Comparison of ENCODE assay signal across 9 cellular contexts in genomic region chr3:87260270-87260669, GRCh38. TPM values are rescaled to one million over a fixed set of nuclear protein-coding genes. Genes with fewer than 3 reads are reported as not detected.
DNase-seq lines count a peak whose midpoint lies in the region; ATAC-seq, FAIRE-seq and TF ChIP-seq lines count a peak whose summit lies in the region.
"Had no signal": no experiment of that assay in that cellular context is flagged by ENCODE, and none has a peak within 500 bp of the region (broad histone marks: within the 10 kb centered on the region; RNA-seq: fewer than 3 reads in every experiment).

No MANE protein-coding gene starts in this region.

- H3K9me3 ChIP-seq in astrocyte (ENCODE audit: insufficient read depth, low read depth, low read length), result no peaks in the 10 kb centered on the region

- FAIRE-seq in astrocyte (lab: Jason Lieb, UNC), result peak; percentile 56

- no peak overlapping the region for H3K27ac ChIP-seq in astrocyte (ENCODE audit: low read depth, low read length)

- no peaks in the 10 kb centered on the region for H3K4me1 Mint-ChIP-seq in astrocyte (ENCODE audit: low read depth, unreplicated experiment)

- H3K36me3 Mint-ChIP-seq in astrocyte (ENCODE audit: low read depth, unreplicated experiment), result no peaks in the 10 kb centered on the region

- no peak overlapping the region for H3K4me2 ChIP-seq in astrocyte (ENCODE audit: low read length)

- ATAC-seq in HG02885 (IDR thresholded peaks at IDR 0.05; ENCODE audit: poor library complexity, unreplicated experiment), result peak; percentile 85
- ATAC-seq in GM21786 (IDR thresholded peaks at IDR 0.05; ENCODE audit: unreplicated experiment), result no peak

- no peak overlapping the region for H3K4me3 Mint-ChIP-seq in astrocyte (ENCODE audit: unreplicated experiment)

- no peak overlapping the region for H3K27ac Mint-ChIP-seq in astrocyte (ENCODE audit: unreplicated experiment)

- H3K4me1 ChIP-seq in astrocyte (ENCODE audit: insufficient read depth, low read length), result no peaks in the 10 kb centered on the region

- H3K9ac ChIP-seq in astrocyte (ENCODE audit: low read length), result no peak overlapping the region

- peak; percentile 68 for TF ChIP-seq CTCF in GM12872 (IDR thresholded peaks at IDR 0.05; ENCODE audit: insufficient read depth, low read depth, low read length)
- TF ChIP-seq CTCF in astrocyte (IDR thresholded peaks at IDR 0.05; ENCODE audit: insufficient read depth, low read depth, low read length), result peak; percentile 68

- H3K36me3 ChIP-seq in astrocyte (ENCODE audit: insufficient read depth, low read length), result no peaks in the 10 kb centered on the region

- H3K79me2 ChIP-seq in astrocyte (ENCODE audit: insufficient read depth, low read length), result no peaks in the 10 kb centered on the region

- H4K20me1 ChIP-seq in astrocyte (ENCODE audit: insufficient read depth, low read length), result no peaks in the 10 kb centered on the region

- no peak overlapping the region for H3K4me3 ChIP-seq in astrocyte (ENCODE audit: insufficient read depth, low read depth, low read length)

- H3K27me3 Mint-ChIP-seq in astrocyte (ENCODE audit: low read depth, unreplicated experiment), result no peaks in the 10 kb centered on the region

- H3K27me3 ChIP-seq in astrocyte (ENCODE audit: insufficient read depth, low read length), result no peaks in the 10 kb centered on the region

- H3K9me3 Mint-ChIP-seq in astrocyte (ENCODE audit: unreplicated experiment), result no peaks in the 10 kb centered on the region

- no peak overlapping the region for H2AFZ ChIP-seq in astrocyte (ENCODE audit: low read depth, low read length)

- peak; percentile 62 for DNase-seq in CD1c-positive myeloid dendritic cell (ENCODE audit: extremely low spot score)
- peak; percentile 80 for DNase-seq in OCI-M1 (lab: John Stamatoyannopoulos, UW)
- DNase-seq in astrocyte (ENCODE audit: low read depth), result peak; percentile 22
- peak; percentile 56 for DNase-seq in islet precursor cell
- DNase-seq in stimulated activated CD8-positive, alpha-beta memory T cell treated with anti-CD3 and anti-CD28 coated beads, Interleukin-4, amount 100 ng/mL, for 24 hours (ENCODE audit: low read depth), result peak; percentile 7

RNA-seq across cellular contexts. Expression of gene POU1F1, which starts 16.1 kb away (rescaled TPM):
- not detected in 2 replicates for total RNA-seq in astrocyte
- total RNA-seq: temporal lobe had no signal

RNA-seq across cellular contexts. Expression of gene CHMP2B, which starts 33.2 kb away (rescaled TPM):
- total RNA-seq in astrocyte, result 36.5 and 38.9 TPM in 2 replicates

Comparison
In these comparisons a context has a peak if more than half of its experiments do, and no peak if none do; other contexts are left out.
1. DNase-seq: peak in every context shown above with its lines; median percentile 80 in OCI-M1; 62 in CD1c-positive myeloid dendritic cell; 56 in islet precursor cell; 22 in astrocyte; 7 in stimulated activated CD8-positive, alpha-beta memory T cell treated with anti-CD3 and anti-CD28 coated beads, Interleukin-4, amount 100 ng/mL, for 24 hours.